28 cellular contexts compared by ENCODE assay signal in genomic region chr9:24552526-24552925, GRCh38. TPM values are rescaled to one million over a fixed set of nuclear protein-coding genes. Genes with fewer than 3 reads are reported as not detected.
"Had no signal": no experiment of that assay in that cellular context is flagged by ENCODE, and none has a peak within 500 bp of the region (broad histone marks: within the 10 kb centered on the region; RNA-seq: fewer than 3 reads in every experiment).

No MANE protein-coding gene starts in this region.

- H3K4me3 Mint-ChIP-seq: activated CD4-positive, alpha-beta memory T cell treated with anti-CD3 and anti-CD28 coated beads, Interleukin-2, amount 10 ng/mL, durations not matched to agents 7 days and 5 days; activated CD4-positive, alpha-beta T cell treated with anti-CD3 and anti-CD28 coated beads for 36 hours; activated naive CD4-positive, alpha-beta T cell treated with anti-CD3 and anti-CD28 coated beads, Interleukin-2, amount 10 ng/mL, durations not matched to agents 7 days and 5 days; activated naive CD8-positive, alpha-beta T cell treated with anti-CD3 and anti-CD28 coated beads for 36 hours; T-cell had no signal

- H3K9me3 ChIP-seq: breast epithelium, colonic mucosa had no signal

- H3K4me1 ChIP-seq: breast epithelium, colonic mucosa had no signal

- H3K27me3 ChIP-seq: breast epithelium, colonic mucosa had no signal

- H3K27me3 Mint-ChIP-seq: activated CD4-positive, alpha-beta memory T cell treated with anti-CD3 and anti-CD28 coated beads, Interleukin-2, amount 10 ng/mL, durations not matched to agents 7 days and 5 days; activated CD4-positive, alpha-beta T cell treated with anti-CD3 and anti-CD28 coated beads for 36 hours; activated naive CD4-positive, alpha-beta T cell treated with anti-CD3 and anti-CD28 coated beads, Interleukin-2, amount 10 ng/mL, durations not matched to agents 7 days and 5 days; activated naive CD8-positive, alpha-beta T cell treated with anti-CD3 and anti-CD28 coated beads for 36 hours; T-cell had no signal

- H3K36me3 ChIP-seq: breast epithelium, colonic mucosa had no signal

- H3K36me3 Mint-ChIP-seq: activated naive CD4-positive, alpha-beta T cell treated with anti-CD3 and anti-CD28 coated beads, Interleukin-2, amount 10 ng/mL, durations not matched to agents 7 days and 5 days; activated naive CD8-positive, alpha-beta T cell treated with anti-CD3 and anti-CD28 coated beads for 36 hours; T-cell had no signal

- H3K27ac ChIP-seq: breast epithelium, colonic mucosa, SK-N-MC had no signal

- H3K4me1 Mint-ChIP-seq: activated CD4-positive, alpha-beta memory T cell treated with anti-CD3 and anti-CD28 coated beads, Interleukin-2, amount 10 ng/mL, durations not matched to agents 7 days and 5 days; activated CD4-positive, alpha-beta T cell treated with anti-CD3 and anti-CD28 coated beads for 36 hours; activated naive CD4-positive, alpha-beta T cell treated with anti-CD3 and anti-CD28 coated beads, Interleukin-2, amount 10 ng/mL, durations not matched to agents 7 days and 5 days; activated naive CD8-positive, alpha-beta T cell treated with anti-CD3 and anti-CD28 coated beads for 36 hours; T-cell had no signal

- H3K27ac Mint-ChIP-seq: activated CD4-positive, alpha-beta memory T cell treated with anti-CD3 and anti-CD28 coated beads, Interleukin-2, amount 10 ng/mL, durations not matched to agents 7 days and 5 days; activated CD4-positive, alpha-beta T cell treated with anti-CD3 and anti-CD28 coated beads for 36 hours; activated naive CD4-positive, alpha-beta T cell treated with anti-CD3 and anti-CD28 coated beads, Interleukin-2, amount 10 ng/mL, durations not matched to agents 7 days and 5 days; activated naive CD8-positive, alpha-beta T cell treated with anti-CD3 and anti-CD28 coated beads for 36 hours; activated T-helper 2 cell treated with anti-CD3 and anti-CD28 coated beads, Interferon-gamma antibody, Interleukin-2, Interleukin-4, amounts not matched to agents 10 μg/mL and 5 μg/mL and 100 μg/mL, durations not matched to agents 14 hours and 24 hours and 36 hours; T-cell had no signal

- H3K4me3 ChIP-seq: breast epithelium, colonic mucosa, K562, SK-N-MC had no signal

- DNase-seq: activated CD4-positive, alpha-beta memory T cell treated with anti-CD3 and anti-CD28 coated beads, Interleukin-2, amount 10 ng/mL, durations not matched to agents 7 days and 5 days; activated CD4-positive, alpha-beta T cell treated with anti-CD3 and anti-CD28 coated beads for 36 hours; activated CD4-positive, alpha-beta T cell treated with anti-CD3 and anti-CD28 coated beads, Interleukin-2, amount 50 U/mL, for 1 hour; activated gamma-delta T cell treated with Interleukin-2 at 50 U/mL for 16 hours; activated naive CD4-positive, alpha-beta T cell treated with anti-CD3 and anti-CD28 coated beads, Interleukin-2, amount 10 ng/mL, durations not matched to agents 7 days and 5 days; activated naive CD8-positive, alpha-beta T cell treated with anti-CD3 and anti-CD28 coated beads for 36 hours; activated T-cell treated with anti-CD3 and anti-CD28 coated beads for 4 hours; activated T-cell treated with anti-CD3 and anti-CD28 coated beads, Interleukin-2, amount 50 U/mL, for 48 hours; caudate nucleus; colonic mucosa; Kasumi-1; NCI-H1092; NCI-H2029; NCI-H446; NCI-H524; OCI-M1; RPMI8226; T-cell; T-helper 2 cell; T1000 had no signal

RNA-seq across cellular contexts. Expression of gene IZUMO3, which starts 6.8 kb away (rescaled TPM):
- total RNA-seq: activated CD4-positive, alpha-beta memory T cell treated with anti-CD3 and anti-CD28 coated beads, Interleukin-2, amount 10 ng/mL, durations not matched to agents 7 days and 5 days; activated CD4-positive, alpha-beta T cell treated with anti-CD3 and anti-CD28 coated beads for 36 hours; activated CD8-positive, alpha-beta memory T cell treated with anti-CD3 and anti-CD28 coated beads for 36 hours; activated naive CD8-positive, alpha-beta T cell treated with anti-CD3 and anti-CD28 coated beads for 36 hours; activated T-helper 2 cell treated with anti-CD3 and anti-CD28 coated beads, Interferon-gamma antibody, Interleukin-2, Interleukin-4, amounts not matched to agents 10 μg/mL and 5 μg/mL and 100 μg/mL, durations not matched to agents 14 hours and 24 hours and 36 hours; breast epithelium; cerebellum; colonic mucosa; K562; M059J; Right ventricle myocardium inferior; T-cell had no signal
